12 cellular contexts compared by ENCODE assay signal in genomic region chrX:137428777-137429564, GRCh38.
DNase-seq lines count a peak whose midpoint lies in the region; ATAC-seq and TF ChIP-seq lines count a peak whose summit lies in the region.
"Had no signal": no experiment of that assay in that cellular context is flagged by ENCODE, and none has a peak within 500 bp of the region (broad histone marks: within the 10 kb centered on the region; RNA-seq: fewer than 3 reads in every experiment).

No MANE protein-coding gene starts in this region.

- H3K4me3 ChIP-seq in heart left ventricle (peak overlapping the region in 10 of 12 donors; percentile 27 to 58 (median 50)), right atrium auricular region (peak overlapping the region in 1 of 2 donors; percentile 46), coronary artery (peak overlapping the region; percentile 72), tibial artery (peak overlapping the region; percentile 42 to 58)
- no peak overlapping the region for H3K4me3 ChIP-seq in naive thymus-derived CD4-positive, alpha-beta T cell (ENCODE audit: low read length)

- H3K4me1 ChIP-seq in heart left ventricle (peaks cover 0 to 15% (median 2%) of the 10 kb centered on the region in 12 donors), right atrium auricular region (peaks cover 0 to 16% of the 10 kb centered on the region in 2 donors), tibial artery (peaks cover 0 to 28% (median 15%) of the 10 kb centered on the region in 4 donors)
- H3K4me1 ChIP-seq in naive thymus-derived CD4-positive, alpha-beta T cell (ENCODE audit: control insufficient read depth in 2 of 2, insufficient read depth in 2 of 2, low read length in 2 of 2), result peaks cover 0 to 13% of the 10 kb centered on the region in 2 donors
- H3K4me1 ChIP-seq: Peyer's patch had no signal

- POLR2A ChIA-PET in naive thymus-derived CD4-positive, alpha-beta T cell (lab: Charles Lee), result no interaction called here

- intact Hi-C loops in heart left ventricle (cut with DNase I) (no loop called here), tibial artery (cut with DNase I; ENCODE audit: low total_unique reads) (no loop called here)
- intact Hi-C loops in naive thymus-derived CD4-positive, alpha-beta T cell (cut with micrococcal nuclease), result no loop called here

- H3K36me3 Mint-ChIP-seq in naive thymus-derived CD4-positive, alpha-beta T cell, result peaks cover 0 to 4% (median 0%) of the 10 kb centered on the region in 5 donors
- H3K36me3 Mint-ChIP-seq: CD4-positive, CD25-positive, alpha-beta regulatory T cell; stimulated activated naive B cell treated with anti-CD40 and anti-IgM and Interleukin-4, amounts not matched to agents 10 μg/mL and 1 μg/mL and 100 μg/mL, for 72 hours had no signal

- ATAC-seq in heart left ventricle (no peak), HG02623 (IDR thresholded peaks at IDR 0.05; ENCODE audit: unreplicated experiment) (no peak)
- no peak for ATAC-seq in naive thymus-derived CD4-positive, alpha-beta T cell
- ATAC-seq: stimulated activated naive B cell treated with anti-CD40 and anti-IgM and Interleukin-4, amounts not matched to agents 10 μg/mL and 1 μg/mL and 100 μg/mL, for 72 hours had no signal

- peaks cover 7 to 71% (median 53%) of the 10 kb centered on the region in 9 donors for H3K27me3 ChIP-seq in heart left ventricle
- H3K27me3 ChIP-seq in right atrium auricular region, result peaks cover 10 to 42% of the 10 kb centered on the region in 2 donors
- H3K27me3 ChIP-seq in naive thymus-derived CD4-positive, alpha-beta T cell (ENCODE audit: control insufficient read depth in 2 of 2, insufficient read depth in 2 of 2, low read length in 2 of 2), result peaks cover 0 to 23% of the 10 kb centered on the region in 2 donors
- H3K27me3 ChIP-seq in tibial artery, result peaks cover 0 to 48% of the 10 kb centered on the region in 2 donors

- H3K27ac ChIP-seq in heart left ventricle, result no peak overlapping the region
- no peak overlapping the region for H3K27ac ChIP-seq in right atrium auricular region
- no peak overlapping the region for H3K27ac ChIP-seq in coronary artery
- H3K27ac ChIP-seq in naive thymus-derived CD4-positive, alpha-beta T cell (ENCODE audit: low read depth, low read length), result no peak overlapping the region
- H3K27ac ChIP-seq in tibial artery, result no peak overlapping the region
- H3K27ac ChIP-seq: Peyer's patch had no signal

- WGBS in heart left ventricle, 4 donors, result 2 to 34% (median 18%) methylated on average over 30 to 43 of the region's 43 CpGs

- peaks cover 0 to 24% (median 10%) of the 10 kb centered on the region in 7 donors for H3K4me1 Mint-ChIP-seq in naive thymus-derived CD4-positive, alpha-beta T cell

- CTCF ChIA-PET in naive thymus-derived CD4-positive, alpha-beta T cell (lab: Charles Lee), result no interaction called here

- TF ChIP-seq POLR2A in heart left ventricle (IDR thresholded peaks at IDR 0.05), result no peak

- H3K9me3 Mint-ChIP-seq in naive thymus-derived CD4-positive, alpha-beta T cell, result peaks cover 0 to 16% (median 2%) of the 10 kb centered on the region in 11 donors
- H3K9me3 Mint-ChIP-seq: stimulated activated naive B cell treated with anti-CD40 and anti-IgM and Interleukin-4, amounts not matched to agents 10 μg/mL and 1 μg/mL and 100 μg/mL, for 72 hours had no signal

- peak overlapping the region in 8 of 10 donors; percentile 54 to 84 (median 76) for H3K4me3 Mint-ChIP-seq in naive thymus-derived CD4-positive, alpha-beta T cell

- H3K9me3 ChIP-seq in heart left ventricle (peaks cover 0 to under 1% (median 0%) of the 10 kb centered on the region in 12 donors), right atrium auricular region (no peaks in the 10 kb centered on the region), tibial artery (no peaks in the 10 kb centered on the region)
- H3K9me3 ChIP-seq in naive thymus-derived CD4-positive, alpha-beta T cell (ENCODE audit: control insufficient read depth in 2 of 3, low read length in 3 of 3), result no peaks in the 10 kb centered on the region
- H3K9me3 ChIP-seq: Peyer's patch had no signal

- DNase-seq in heart left ventricle (no peak), right atrium auricular region (ENCODE audit: low spot score) (no peak), coronary artery (ENCODE audit: low spot score) (no peak), tibial artery (no peak), glomerular visceral epithelial cell (ENCODE audit: extremely low spot score) (no peak), NOMO-1 treated with dmso at 0.1 percent for 144 hours (lab: John Stamatoyannopoulos, UW; ENCODE audit: unreplicated experiment) (no peak)
- no peak for DNase-seq in naive thymus-derived CD4-positive, alpha-beta T cell
- DNase-seq: CD4-positive, CD25-positive, alpha-beta regulatory T cell; erythroblast; Peyer's patch; stimulated activated naive B cell treated with anti-CD40 and anti-IgM and Interleukin-4, amounts not matched to agents 10 μg/mL and 1 μg/mL and 100 μg/mL, for 72 hours had no signal

- H3K27ac Mint-ChIP-seq in naive thymus-derived CD4-positive, alpha-beta T cell, result no peak overlapping the region
- H3K27ac Mint-ChIP-seq: CD4-positive, CD25-positive, alpha-beta regulatory T cell had no signal

- H3K36me3 ChIP-seq in heart left ventricle (no peaks in the 10 kb centered on the region), right atrium auricular region (no peaks in the 10 kb centered on the region), tibial artery (no peaks in the 10 kb centered on the region)
- H3K36me3 ChIP-seq in naive thymus-derived CD4-positive, alpha-beta T cell (ENCODE audit: control insufficient read depth in 2 of 3, insufficient read depth in 3 of 3, low read length in 3 of 3), result no peaks in the 10 kb centered on the region
- H3K36me3 ChIP-seq: Peyer's patch had no signal

- TF ChIP-seq CTCF in heart left ventricle (IDR thresholded peaks at IDR 0.05) (no peak), right atrium auricular region (IDR thresholded peaks at IDR 0.05) (no peak), coronary artery (IDR thresholded peaks at IDR 0.05) (no peak), tibial artery (IDR thresholded peaks at IDR 0.05) (no peak)

- H3K27me3 Mint-ChIP-seq in naive thymus-derived CD4-positive, alpha-beta T cell, result peaks cover 29 to 62% (median 40%) of the 10 kb centered on the region in 5 donors
